In the genomic region with DNA sequence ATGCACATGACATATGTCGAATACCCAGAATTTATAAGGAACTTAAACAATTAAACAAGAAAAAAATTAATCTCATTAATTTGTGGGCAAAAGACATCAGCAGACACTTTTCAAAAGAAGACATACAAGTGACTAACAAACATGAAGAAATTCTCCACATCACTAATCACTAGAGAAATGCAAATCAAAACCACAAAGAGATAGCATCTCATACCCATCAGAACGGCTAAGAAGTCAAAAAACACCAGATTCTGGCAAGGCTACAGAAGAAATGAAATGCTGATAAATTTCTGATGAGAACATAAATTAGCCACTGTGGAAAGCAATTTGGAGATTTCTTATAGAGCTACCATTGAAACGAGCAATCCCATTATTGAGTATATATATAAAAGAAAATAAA, we compare ENCODE assay signal across 25 cellular contexts.
A peak's percentile ranks its signal among the peaks of the same experiment; 100 is the strongest.
DNase-seq lines count a peak whose midpoint lies in the region; ATAC-seq, FAIRE-seq and TF ChIP-seq lines count a peak whose summit lies in the region.
"Had no signal": no experiment of that assay in that cellular context is flagged by ENCODE, and none has a peak within 500 bp of the region (broad histone marks: within the 10 kb centered on the region; RNA-seq: fewer than 3 reads in every experiment).

No MANE protein-coding gene starts in this region.

- H3K4me3 ChIP-seq in astrocyte (ENCODE audit: insufficient read depth, low read depth, low read length) (no peak overlapping the region), esophagus muscularis mucosa (no peak overlapping the region)
- H3K4me3 ChIP-seq: A549; BLaER1 treated with 17β-estradiol and CSF1 and Interleukin-3, amounts not matched to agents 10 nM and 100 nM; GM23248 had no signal

- no peak overlapping the region for H3K27ac ChIP-seq in astrocyte (ENCODE audit: low read depth, low read length)
- no peak overlapping the region for H3K27ac ChIP-seq in esophagus muscularis mucosa (replicated peaks in 1 of 4)
- H3K27ac ChIP-seq: A549; BLaER1 treated with 17β-estradiol and CSF1 and Interleukin-3, amounts not matched to agents 10 nM and 100 nM; GM23248 had no signal

- no peak for TF ChIP-seq POLR2A in esophagus muscularis mucosa (IDR thresholded peaks at IDR 0.05; ENCODE audit: low read depth)

- no peaks in the 10 kb centered on the region for H4K20me1 ChIP-seq in astrocyte (ENCODE audit: insufficient read depth, low read length)
- H4K20me1 ChIP-seq: BLaER1 treated with 17β-estradiol and CSF1 and Interleukin-3, amounts not matched to agents 10 nM and 100 nM had no signal

- H3K4me1 ChIP-seq in astrocyte (ENCODE audit: insufficient read depth, low read length) (no peaks in the 10 kb centered on the region), esophagus muscularis mucosa (no peaks in the 10 kb centered on the region)
- H3K4me1 ChIP-seq: A549; BE2C; BLaER1 treated with 17β-estradiol and CSF1 and Interleukin-3, amounts not matched to agents 10 nM and 100 nM had no signal

- TF ChIP-seq CTCF in astrocyte (IDR thresholded peaks at IDR 0.05; ENCODE audit: insufficient read depth, low read depth, low read length) (no peak), esophagus muscularis mucosa (IDR thresholded peaks at IDR 0.05) (no peak)

- DNase-seq in EL (peak; percentile 21), M059J (ENCODE audit: low read depth) (peak; percentile 34), astrocyte (ENCODE audit: low read depth) (peak; percentile 10), esophagus muscularis mucosa (ENCODE audit: extremely low spot score) (no peak)
- no peak for DNase-seq in stimulated activated CD4-positive, alpha-beta T cell treated with anti-CD3 and anti-CD28 coated beads, Interleukin-1b, Interleukin-23, amount 100 ng/mL, for 48 hours
- DNase-seq in effector CD4-positive, alpha-beta T cell: no peak
- DNase-seq: 8988T; ACHN; AML-193; BE2C; CD4-positive, alpha-beta T cell; CD8-positive, alpha-beta memory T cell; DMS53; DMS79 treated with DMSO at 0.1 percent for 48 hours; GF-D8; GM23248; H7; HCEC 1CT had no signal

- no peak overlapping the region for H3K9ac ChIP-seq in astrocyte (ENCODE audit: low read length)
- H3K9ac ChIP-seq: BLaER1 treated with 17β-estradiol and CSF1 and Interleukin-3, amounts not matched to agents 10 nM and 100 nM; GM23248 had no signal

- no peaks in the 10 kb centered on the region for H3K27me3 Mint-ChIP-seq in astrocyte (ENCODE audit: low read depth, unreplicated experiment)
- H3K27me3 Mint-ChIP-seq: CD4-positive, alpha-beta T cell; CD8-positive, alpha-beta memory T cell had no signal

- H3K4me3 Mint-ChIP-seq in astrocyte (ENCODE audit: unreplicated experiment): no peak overlapping the region
- H3K4me3 Mint-ChIP-seq: CD14-positive monocyte; CD4-positive, alpha-beta T cell; CD8-positive, alpha-beta memory T cell had no signal

- 85% methylated on average over 3 of the region's 3 CpGs for WGBS in esophagus muscularis mucosa

- H2AFZ ChIP-seq in astrocyte (ENCODE audit: low read depth, low read length): no peak overlapping the region
- H2AFZ ChIP-seq: GM23248 had no signal

- no peaks in the 10 kb centered on the region for H3K36me3 Mint-ChIP-seq in astrocyte (ENCODE audit: low read depth, unreplicated experiment)
- H3K36me3 Mint-ChIP-seq: CD14-positive monocyte; CD8-positive, alpha-beta memory T cell had no signal

- H3K9me3 ChIP-seq in astrocyte (ENCODE audit: insufficient read depth, low read depth, low read length) (no peaks in the 10 kb centered on the region), esophagus muscularis mucosa (peaks cover 0 to 3% (median 0%) of the 10 kb centered on the region in 4 donors)
- H3K9me3 ChIP-seq: A549; BE2C; BLaER1 treated with 17β-estradiol and CSF1 and Interleukin-3, amounts not matched to agents 10 nM and 100 nM had no signal

- intact Hi-C loops in esophagus muscularis mucosa (cut with DNase I): no loop called here

- no peaks in the 10 kb centered on the region for H3K4me1 Mint-ChIP-seq in astrocyte (ENCODE audit: low read depth, unreplicated experiment)
- H3K4me1 Mint-ChIP-seq: CD14-positive monocyte; CD8-positive, alpha-beta memory T cell had no signal

- TF ChIP-seq EP300 in esophagus muscularis mucosa (IDR thresholded peaks at IDR 0.05): no peak

- peaks cover 3% of the 10 kb centered on the region for H3K9me3 Mint-ChIP-seq in astrocyte (ENCODE audit: unreplicated experiment)

- FAIRE-seq in astrocyte (lab: Jason Lieb, UNC): no peak
- FAIRE-seq: A549, GM12891, GM18507, H1 had no signal

- H3K4me2 ChIP-seq in astrocyte (ENCODE audit: low read length): no peak overlapping the region
- H3K4me2 ChIP-seq: A549; BLaER1 treated with 17β-estradiol and CSF1 and Interleukin-3, amounts not matched to agents 10 nM and 100 nM had no signal

- no peaks in the 10 kb centered on the region for H3K79me2 ChIP-seq in astrocyte (ENCODE audit: insufficient read depth, low read length)

- H3K27me3 ChIP-seq in astrocyte (ENCODE audit: insufficient read depth, low read length) (no peaks in the 10 kb centered on the region), esophagus muscularis mucosa (no peaks in the 10 kb centered on the region)
- H3K27me3 ChIP-seq: BE2C; BLaER1 treated with 17β-estradiol and CSF1 and Interleukin-3, amounts not matched to agents 10 nM and 100 nM had no signal

- H3K36me3 ChIP-seq in astrocyte (ENCODE audit: insufficient read depth, low read length): no peaks in the 10 kb centered on the region
- no peaks in the 10 kb centered on the region for H3K36me3 ChIP-seq in esophagus muscularis mucosa
- H3K36me3 ChIP-seq: BE2C; BLaER1 treated with 17β-estradiol and CSF1 and Interleukin-3, amounts not matched to agents 10 nM and 100 nM had no signal

- H3K27ac Mint-ChIP-seq in astrocyte (ENCODE audit: unreplicated experiment): no peak overlapping the region
- H3K27ac Mint-ChIP-seq: CD14-positive monocyte; CD4-positive, alpha-beta T cell; CD8-positive, alpha-beta memory T cell had no signal

- ATAC-seq in GM21737 (IDR thresholded peaks at IDR 0.05; ENCODE audit: unreplicated experiment): no peak
- ATAC-seq: A549 had no signal

Comparison
In these comparisons a context has a peak if more than half of its experiments do, and no peak if none do; other contexts are left out.
1. DNase-seq: peak in EL (single experiment), M059J (single experiment) and astrocyte (single experiment); none in stimulated activated CD4-positive, alpha-beta T cell treated with anti-CD3 and anti-CD28 coated beads, Interleukin-1b, Interleukin-23, amount 100 ng/mL, for 48 hours (single experiment), esophagus muscularis mucosa (single experiment) and effector CD4-positive, alpha-beta T cell (single experiment).